ENCODE assay signal across 10 cellular contexts in the genomic region with DNA sequence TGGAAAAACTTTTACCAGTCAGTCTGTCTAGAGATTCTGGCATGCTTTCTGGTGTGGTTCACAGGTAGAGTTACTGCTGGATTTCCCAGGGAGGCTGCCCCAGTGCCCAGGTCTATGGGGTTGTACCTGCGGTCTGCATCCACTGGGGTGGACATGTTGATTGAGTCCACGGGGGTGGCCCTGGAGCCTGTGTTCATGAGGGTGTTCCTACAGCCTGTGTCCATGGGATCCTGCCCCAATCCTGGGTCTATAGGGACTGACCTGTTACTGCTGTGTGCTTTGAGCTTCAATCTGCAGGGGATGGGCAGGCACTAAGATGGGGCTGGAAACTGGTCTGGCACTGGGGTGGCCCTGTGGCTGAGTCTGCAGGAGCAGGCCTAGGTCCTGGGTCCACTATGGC. TPM values are rescaled to one million over a fixed set of nuclear protein-coding genes. Genes with fewer than 3 reads are reported as not detected.
"Had no signal": no experiment of that assay in that cellular context is flagged by ENCODE, and none has a peak within 500 bp of the region (broad histone marks: within the 10 kb centered on the region; RNA-seq: fewer than 3 reads in every experiment).

No MANE protein-coding gene starts in this region.

- DNase-seq: GM23248, GOT3, H7, HCEC 1CT, HFFc6 had no signal

- H3K4me3 Mint-ChIP-seq: GM23338, HFFc6 had no signal

- H3K4me2 ChIP-seq: GM23338 had no signal

- H3K9me3 ChIP-seq: HAP-1 had no signal

- H3K27ac ChIP-seq: GM23248 had no signal

- ATAC-seq: GM23338, HCT116 had no signal

- H3K9ac ChIP-seq: GM23248 had no signal

- H2AFZ ChIP-seq: GM23248, GM23338 had no signal

- H3K27ac Mint-ChIP-seq: GM23338, HFFc6 had no signal

- H3K36me3 ChIP-seq: HAP-1 had no signal

- H3K4me3 ChIP-seq: GM23248, GM23338, HAP-1 had no signal

RNA-seq across cellular contexts. Expression of a gene that starts 54.5 kb away (rescaled TPM):
- total RNA-seq: GM23248, GM23338, H1, H4, H7, HFFc6 had no signal
- polyA plus RNA-seq: GM23248, GM23338, H1 had no signal
